In the genomic region with DNA sequence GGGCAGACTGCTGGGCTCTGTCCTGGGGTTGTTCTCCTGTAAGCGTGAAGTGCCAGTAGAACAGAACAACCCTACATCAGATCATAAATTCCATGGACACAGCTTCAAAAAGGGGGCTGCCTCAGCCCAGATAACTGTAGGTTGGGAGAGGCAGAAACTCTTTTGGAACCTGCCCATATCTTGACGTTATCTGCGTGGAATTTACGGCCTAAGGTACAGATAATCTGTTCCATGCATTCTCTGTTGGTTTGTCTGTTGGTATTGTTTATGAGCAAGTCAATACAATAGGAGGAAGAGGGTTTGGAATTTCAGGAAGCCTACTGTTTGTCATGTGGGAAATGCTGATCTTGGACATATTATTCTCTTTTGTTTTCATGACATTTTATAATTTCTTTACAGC, we compare ENCODE assay signal across 17 cellular contexts. TPM values are rescaled to one million over a fixed set of nuclear protein-coding genes. Genes with fewer than 3 reads are reported as not detected.
DNase-seq lines count a peak whose midpoint lies in the region; ATAC-seq and TF ChIP-seq lines count a peak whose summit lies in the region.
"Had no signal": no experiment of that assay in that cellular context is flagged by ENCODE, and none has a peak within 500 bp of the region (broad histone marks: within the 10 kb centered on the region; RNA-seq: fewer than 3 reads in every experiment).

No MANE protein-coding gene starts in this region.

- POLR2A ChIA-PET in activated CD4-positive, alpha-beta memory T cell treated with anti-CD3 and anti-CD28 coated beads, Interleukin-2, amount 10 ng/mL, durations not matched to agents 7 days and 5 days (lab: Charles Lee) = interaction anchor here (2.6 to 4.3 kb wide), 2 partner anchors 10 to 16 kb away, joined by 9 to 21 read pairs; a partner anchor contains a TSS
- POLR2A ChIA-PET in activated CD4-positive, alpha-beta memory T cell treated with anti-CD3 and anti-CD28 coated beads for 36 hours (lab: Charles Lee) = interaction anchor here (2.7 kb wide), 1 partner anchor 15 kb away, joined by 12 read pairs; a partner anchor contains a TSS

- no peak overlapping the region for H3K4me3 Mint-ChIP-seq in activated CD4-positive, alpha-beta memory T cell treated with anti-CD3 and anti-CD28 coated beads, Interleukin-2, amount 10 ng/mL, durations not matched to agents 7 days and 5 days
- H3K4me3 Mint-ChIP-seq in activated CD4-positive, alpha-beta memory T cell treated with anti-CD3 and anti-CD28 coated beads for 36 hours = no peak overlapping the region
- H3K4me3 Mint-ChIP-seq in stimulated activated memory B cell treated with anti-CD40 and anti-IgM and Interleukin-4, amounts not matched to agents 10 μg/mL and 1 μg/mL and 100 μg/mL, for 72 hours = no peak overlapping the region

- no peaks in the 10 kb centered on the region for H3K27me3 ChIP-seq in prostate gland (replicated peaks; ENCODE audit: insufficient read depth)
- H3K27me3 ChIP-seq: SJSA1 had no signal

- TF ChIP-seq CTCF in cardiac fibroblast (IDR thresholded peaks at IDR 0.05; ENCODE audit: low read depth, low read length) = no peak
- no peak for TF ChIP-seq CTCF in prostate gland (IDR thresholded peaks at IDR 0.05)

- H3K36me3 Mint-ChIP-seq in activated CD4-positive, alpha-beta memory T cell treated with anti-CD3 and anti-CD28 coated beads, Interleukin-2, amount 10 ng/mL, durations not matched to agents 7 days and 5 days (ENCODE audit: low read depth) = peaks cover 85% of the 10 kb centered on the region
- peaks cover 80% of the 10 kb centered on the region for H3K36me3 Mint-ChIP-seq in activated CD4-positive, alpha-beta memory T cell treated with anti-CD3 and anti-CD28 coated beads for 36 hours
- H3K36me3 Mint-ChIP-seq in stimulated activated memory B cell treated with anti-CD40 and anti-IgM and Interleukin-4, amounts not matched to agents 10 μg/mL and 1 μg/mL and 100 μg/mL, for 72 hours = peaks cover 73% of the 10 kb centered on the region

- peaks cover 58% of the 10 kb centered on the region for H3K4me1 Mint-ChIP-seq in activated CD4-positive, alpha-beta memory T cell treated with anti-CD3 and anti-CD28 coated beads, Interleukin-2, amount 10 ng/mL, durations not matched to agents 7 days and 5 days
- peaks cover 38% of the 10 kb centered on the region for H3K4me1 Mint-ChIP-seq in activated CD4-positive, alpha-beta memory T cell treated with anti-CD3 and anti-CD28 coated beads for 36 hours (ENCODE audit: low read depth)
- H3K4me1 Mint-ChIP-seq in stimulated activated memory B cell treated with anti-CD40 and anti-IgM and Interleukin-4, amounts not matched to agents 10 μg/mL and 1 μg/mL and 100 μg/mL, for 72 hours = no peaks in the 10 kb centered on the region

- no peaks in the 10 kb centered on the region for H3K9me3 ChIP-seq in prostate gland
- H3K9me3 ChIP-seq: SJSA1 had no signal

- no peaks in the 10 kb centered on the region for H3K36me3 ChIP-seq in prostate gland

- H3K4me3 ChIP-seq in cardiac fibroblast (replicated peaks in 1 of 2; ENCODE audit: low read depth in 2 of 2, low read length in 2 of 2) (no peak overlapping the region), prostate gland (no peak overlapping the region)
- H3K4me3 ChIP-seq: SJSA1 had no signal

- CTCF ChIA-PET in activated CD4-positive, alpha-beta memory T cell treated with anti-CD3 and anti-CD28 coated beads, Interleukin-2, amount 10 ng/mL, durations not matched to agents 7 days and 5 days (lab: Charles Lee) = interaction anchor here (1.2 kb wide), 1 partner anchor 10 kb away, joined by 4 read pairs; no protein-coding TSS in a partner anchor
- CTCF ChIA-PET in activated CD4-positive, alpha-beta memory T cell treated with anti-CD3 and anti-CD28 coated beads for 36 hours (lab: Charles Lee) = no interaction called here

- no peaks in the 10 kb centered on the region for H3K27me3 Mint-ChIP-seq in activated CD4-positive, alpha-beta memory T cell treated with anti-CD3 and anti-CD28 coated beads, Interleukin-2, amount 10 ng/mL, durations not matched to agents 7 days and 5 days
- H3K27me3 Mint-ChIP-seq in activated CD4-positive, alpha-beta memory T cell treated with anti-CD3 and anti-CD28 coated beads for 36 hours = no peaks in the 10 kb centered on the region
- H3K27me3 Mint-ChIP-seq in stimulated activated memory B cell treated with anti-CD40 and anti-IgM and Interleukin-4, amounts not matched to agents 10 μg/mL and 1 μg/mL and 100 μg/mL, for 72 hours = no peaks in the 10 kb centered on the region

- WGBS in prostate gland = 66% methylated on average over 4 of the region's 4 CpGs

- no peaks in the 10 kb centered on the region for H3K4me1 ChIP-seq in prostate gland (replicated peaks)

- TF ChIP-seq POLR2A in prostate gland (IDR thresholded peaks at IDR 0.05) = no peak

- peak overlapping the region; percentile 0 for H3K27ac Mint-ChIP-seq in activated CD4-positive, alpha-beta memory T cell treated with anti-CD3 and anti-CD28 coated beads, Interleukin-2, amount 10 ng/mL, durations not matched to agents 7 days and 5 days
- H3K27ac Mint-ChIP-seq in activated CD4-positive, alpha-beta memory T cell treated with anti-CD3 and anti-CD28 coated beads for 36 hours = no peak overlapping the region
- peak overlapping the region; percentile 44 for H3K27ac Mint-ChIP-seq in stimulated activated memory B cell treated with anti-CD40 and anti-IgM and Interleukin-4, amounts not matched to agents 10 μg/mL and 1 μg/mL and 100 μg/mL, for 72 hours

- no peak for DNase-seq in activated CD4-positive, alpha-beta memory T cell treated with anti-CD3 and anti-CD28 coated beads, Interleukin-2, amount 10 ng/mL, durations not matched to agents 7 days and 5 days
- DNase-seq in activated CD4-positive, alpha-beta memory T cell treated with anti-CD3 and anti-CD28 coated beads for 36 hours = no peak
- DNase-seq in cardiac fibroblast (ENCODE audit: low read depth in 2 of 2) (peak; percentile 22 to 54), left lobe of liver (ENCODE audit: low spot score) (no peak), prostate gland (ENCODE audit: low spot score) (no peak), A172 (ENCODE audit: low spot score) (no peak)
- DNase-seq: C1 segment of cervical spinal cord, DMS153, MV-4-11, NCI-H1417 treated with DMSO at 0.1 percent for 48 hours, NCI-H2081, NCI-H510A treated with DMSO at 0.1 percent for 48 hours, RPMI8226 had no signal

- peak; percentile 29 for ATAC-seq in left lobe of liver
- ATAC-seq in stimulated activated memory B cell treated with anti-CD40 and anti-IgM and Interleukin-4, amounts not matched to agents 10 μg/mL and 1 μg/mL and 100 μg/mL, for 72 hours = no peak
- ATAC-seq in GM18909 (IDR thresholded peaks at IDR 0.05; ENCODE audit: poor library complexity, unreplicated experiment) = no peak

- H3K27ac ChIP-seq in prostate gland = no peak overlapping the region
- H3K27ac ChIP-seq: 22Rv1, SJSA1 had no signal

- H3K9me3 Mint-ChIP-seq in activated CD4-positive, alpha-beta memory T cell treated with anti-CD3 and anti-CD28 coated beads, Interleukin-2, amount 10 ng/mL, durations not matched to agents 7 days and 5 days = no peaks in the 10 kb centered on the region
- no peaks in the 10 kb centered on the region for H3K9me3 Mint-ChIP-seq in activated CD4-positive, alpha-beta memory T cell treated with anti-CD3 and anti-CD28 coated beads for 36 hours
- H3K9me3 Mint-ChIP-seq in stimulated activated memory B cell treated with anti-CD40 and anti-IgM and Interleukin-4, amounts not matched to agents 10 μg/mL and 1 μg/mL and 100 μg/mL, for 72 hours = no peaks in the 10 kb centered on the region

- intact Hi-C loops in activated CD4-positive, alpha-beta memory T cell treated with anti-CD3 and anti-CD28 coated beads for 36 hours (cut with micrococcal nuclease) = no loop called here
- intact Hi-C loops in prostate gland (cut with DNase I) = no loop called here

RNA-seq across cellular contexts. Expression of a gene that starts 16.4 kb away (rescaled TPM):
- 1 to 10 TPM; 6.1 to 6.9 TPM for total RNA-seq in activated CD4-positive, alpha-beta memory T cell treated with anti-CD3 and anti-CD28 coated beads, Interleukin-2, amount 10 ng/mL, durations not matched to agents 7 days and 5 days
- 1 to 10 TPM; 6.6 to 7.5 TPM for total RNA-seq in activated CD4-positive, alpha-beta memory T cell treated with anti-CD3 and anti-CD28 coated beads for 36 hours
- 5.0 TPM for total RNA-seq in left lobe of liver
- total RNA-seq in prostate gland = 10 to 100 TPM; 20.2 to 22.2 TPM
- 11.2 and 12.9 TPM in 2 replicates for total RNA-seq in A172 (2014; rRNA removed; shearing (Covaris generic))

RNA-seq across cellular contexts. Expression of a gene that starts 36.7 kb away (rescaled TPM):
- total RNA-seq in activated CD4-positive, alpha-beta memory T cell treated with anti-CD3 and anti-CD28 coated beads, Interleukin-2, amount 10 ng/mL, durations not matched to agents 7 days and 5 days = not detected
- total RNA-seq in activated CD4-positive, alpha-beta memory T cell treated with anti-CD3 and anti-CD28 coated beads for 36 hours = not detected
- total RNA-seq in left lobe of liver (191 TPM), prostate gland (under 1 TPM in 1 of 2 donors, not detected in 1; 0.51 TPM)
- total RNA-seq in A172 (2014; rRNA removed; shearing (Covaris generic)) = 0.24 TPM in 1 of 2 replicates, not detected in the other
- total RNA-seq: SJSA1 had no signal

RNA-seq across cellular contexts. Expression of a gene that starts 53.6 kb away (rescaled TPM):
- 1 to 10 TPM; 8.2 to 8.9 TPM for total RNA-seq in activated CD4-positive, alpha-beta memory T cell treated with anti-CD3 and anti-CD28 coated beads, Interleukin-2, amount 10 ng/mL, durations not matched to agents 7 days and 5 days
- total RNA-seq in activated CD4-positive, alpha-beta memory T cell treated with anti-CD3 and anti-CD28 coated beads for 36 hours = 10 to 100 TPM; 14.9 to 15.7 TPM
- total RNA-seq in left lobe of liver (34.1 TPM), prostate gland (100 to 1,000 TPM; 147 to 169 TPM)
- 34.7 and 37.5 TPM in 2 replicates for total RNA-seq in A172 (2014; rRNA removed; shearing (Covaris generic))

Comparison
In these comparisons a context has a peak if more than half of its experiments do, and no peak if none do; other contexts are left out.
1. DNase-seq: peak in cardiac fibroblast (2 of 2); none in activated CD4-positive, alpha-beta memory T cell treated with anti-CD3 and anti-CD28 coated beads, Interleukin-2, amount 10 ng/mL, durations not matched to agents 7 days and 5 days (single experiment), activated CD4-positive, alpha-beta memory T cell treated with anti-CD3 and anti-CD28 coated beads for 36 hours (single experiment), left lobe of liver (single experiment), prostate gland (single experiment) and A172 (single experiment).
2. RNA of a gene that starts 36.7 kb away (total RNA-seq): 191 TPM in left lobe of liver (single experiment); 0.51 TPM in prostate gland, not detected in activated CD4-positive, alpha-beta memory T cell treated with anti-CD3 and anti-CD28 coated beads for 36 hours, not detected in activated CD4-positive, alpha-beta memory T cell treated with anti-CD3 and anti-CD28 coated beads, Interleukin-2, amount 10 ng/mL, durations not matched to agents 7 days and 5 days and 0.24 TPM in A172; every median in the first group is over 100 times any median in the second.